Comparison of ENCODE assay signal across 11 cellular contexts in genomic region chr14:95620659-95621059, GRCh38.
DNase-seq lines count a peak whose midpoint lies in the region; ATAC-seq and TF ChIP-seq lines count a peak whose summit lies in the region.
"Had no signal": no experiment of that assay in that cellular context is flagged by ENCODE, and none has a peak within 500 bp of the region (broad histone marks: within the 10 kb centered on the region; RNA-seq: fewer than 3 reads in every experiment).

No MANE protein-coding gene starts in this region.

- peaks cover 5% of the 10 kb centered on the region for H3K27me3 Mint-ChIP-seq in activated CD4-positive, alpha-beta memory T cell treated with anti-CD3 and anti-CD28 coated beads, Interleukin-2, amount 10 ng/mL, durations not matched to agents 7 days and 5 days
- H3K27me3 Mint-ChIP-seq in stimulated activated naive B cell treated with anti-CD40 and anti-IgM and Interleukin-4, amounts not matched to agents 10 μg/mL and 1 μg/mL and 100 μg/mL, for 72 hours, result no peaks in the 10 kb centered on the region

- CTCF ChIA-PET in activated CD4-positive, alpha-beta memory T cell treated with anti-CD3 and anti-CD28 coated beads, Interleukin-2, amount 10 ng/mL, durations not matched to agents 7 days and 5 days (lab: Charles Lee), result no interaction called here

- peak overlapping the region; percentile 46 for H3K4me3 Mint-ChIP-seq in activated CD4-positive, alpha-beta memory T cell treated with anti-CD3 and anti-CD28 coated beads, Interleukin-2, amount 10 ng/mL, durations not matched to agents 7 days and 5 days
- peak overlapping the region; percentile 13 to 35 for H3K4me3 Mint-ChIP-seq in stimulated activated naive B cell treated with anti-CD40 and anti-IgM and Interleukin-4, amounts not matched to agents 10 μg/mL and 1 μg/mL and 100 μg/mL, for 72 hours

- no peaks in the 10 kb centered on the region for H3K9me3 Mint-ChIP-seq in activated CD4-positive, alpha-beta memory T cell treated with anti-CD3 and anti-CD28 coated beads, Interleukin-2, amount 10 ng/mL, durations not matched to agents 7 days and 5 days
- peaks cover 11 to 14% of the 10 kb centered on the region in 2 donors for H3K9me3 Mint-ChIP-seq in stimulated activated naive B cell treated with anti-CD40 and anti-IgM and Interleukin-4, amounts not matched to agents 10 μg/mL and 1 μg/mL and 100 μg/mL, for 72 hours

- WGBS in heart right ventricle, 2 donors, result 77 to 78% methylated on average over 16 of the region's 16 CpGs

- intact Hi-C loops in left ventricle myocardium inferior (cut with micrococcal nuclease), result no loop called here
- intact Hi-C loops in heart right ventricle (cut with DNase I), result no loop called here
- intact Hi-C loops in vagina (cut with DNase I), result no loop called here

- H3K9me3 ChIP-seq in left ventricle myocardium inferior (replicated peaks) (peaks cover 4% of the 10 kb centered on the region), heart right ventricle (peaks cover 0 to 6% (median 0%) of the 10 kb centered on the region in 11 donors), vagina (no peaks in the 10 kb centered on the region)

- no peak overlapping the region for H3K27ac ChIP-seq in left ventricle myocardium inferior (replicated peaks)
- H3K27ac ChIP-seq in heart right ventricle, result no peak overlapping the region
- H3K27ac ChIP-seq in vagina, result no peak overlapping the region

- POLR2A ChIA-PET in activated CD4-positive, alpha-beta memory T cell treated with anti-CD3 and anti-CD28 coated beads, Interleukin-2, amount 10 ng/mL, durations not matched to agents 7 days and 5 days (lab: Charles Lee), result no interaction called here

- H3K36me3 Mint-ChIP-seq in activated CD4-positive, alpha-beta memory T cell treated with anti-CD3 and anti-CD28 coated beads, Interleukin-2, amount 10 ng/mL, durations not matched to agents 7 days and 5 days (ENCODE audit: low read depth), result no peaks in the 10 kb centered on the region
- H3K36me3 Mint-ChIP-seq in stimulated activated naive B cell treated with anti-CD40 and anti-IgM and Interleukin-4, amounts not matched to agents 10 μg/mL and 1 μg/mL and 100 μg/mL, for 72 hours, result peaks cover 12 to 20% of the 10 kb centered on the region in 2 donors

- no peak for ATAC-seq in heart right ventricle
- ATAC-seq in stimulated activated naive B cell treated with anti-CD40 and anti-IgM and Interleukin-4, amounts not matched to agents 10 μg/mL and 1 μg/mL and 100 μg/mL, for 72 hours (replicated peaks), result no peak
- ATAC-seq: GM12878 had no signal

- peak overlapping the region; percentile 30 for H3K4me3 ChIP-seq in left ventricle myocardium inferior
- H3K4me3 ChIP-seq in heart right ventricle, result no peak overlapping the region
- H3K4me3 ChIP-seq in vagina, result no peak overlapping the region
- H3K4me3 ChIP-seq: GM12878 had no signal

- no peak for DNase-seq in left ventricle myocardium inferior
- DNase-seq in heart right ventricle, result no peak
- DNase-seq in NCI-H146 treated with DMSO at 0.1 percent for 48 hours (lab: John Stamatoyannopoulos, UW; ENCODE audit: unreplicated experiment), result peak; percentile 62
- DNase-seq in activated CD4-positive, alpha-beta memory T cell treated with anti-CD3 and anti-CD28 coated beads, Interleukin-2, amount 10 ng/mL, durations not matched to agents 7 days and 5 days, result no peak
- DNase-seq in stimulated activated naive B cell treated with anti-CD40 and anti-IgM and Interleukin-4, amounts not matched to agents 10 μg/mL and 1 μg/mL and 100 μg/mL, for 72 hours, result no peak
- no peak for DNase-seq in cerebellar nuclear complex (lab: John Stamatoyannopoulos, UW)
- no peak for DNase-seq in vagina (ENCODE audit: extremely low spot score in 2 of 2)
- no peak for DNase-seq in NCI-H1048 (lab: John Stamatoyannopoulos, UW)
- DNase-seq: AML-193, mesendoderm had no signal

- H3K27ac Mint-ChIP-seq in activated CD4-positive, alpha-beta memory T cell treated with anti-CD3 and anti-CD28 coated beads, Interleukin-2, amount 10 ng/mL, durations not matched to agents 7 days and 5 days, result peak overlapping the region; percentile 1
- H3K27ac Mint-ChIP-seq in stimulated activated naive B cell treated with anti-CD40 and anti-IgM and Interleukin-4, amounts not matched to agents 10 μg/mL and 1 μg/mL and 100 μg/mL, for 72 hours, result peak overlapping the region; percentile 68

- H3K4me1 Mint-ChIP-seq in activated CD4-positive, alpha-beta memory T cell treated with anti-CD3 and anti-CD28 coated beads, Interleukin-2, amount 10 ng/mL, durations not matched to agents 7 days and 5 days, result no peaks in the 10 kb centered on the region
- H3K4me1 Mint-ChIP-seq in stimulated activated naive B cell treated with anti-CD40 and anti-IgM and Interleukin-4, amounts not matched to agents 10 μg/mL and 1 μg/mL and 100 μg/mL, for 72 hours, result peaks cover 16 to 17% of the 10 kb centered on the region in 2 donors

- TF ChIP-seq POLR2A in vagina (IDR thresholded peaks at IDR 0.05), result no peak

- H3K27me3 ChIP-seq in left ventricle myocardium inferior (ENCODE audit: low read depth) (peaks cover 58% of the 10 kb centered on the region), heart right ventricle (peaks cover 0 to 23% (median 5%) of the 10 kb centered on the region in 7 donors), vagina (no peaks in the 10 kb centered on the region)

- H3K4me1 ChIP-seq in left ventricle myocardium inferior (no peaks in the 10 kb centered on the region), heart right ventricle (no peaks in the 10 kb centered on the region), vagina (no peaks in the 10 kb centered on the region)

- H3K36me3 ChIP-seq in left ventricle myocardium inferior (no peaks in the 10 kb centered on the region), heart right ventricle (no peaks in the 10 kb centered on the region), vagina (no peaks in the 10 kb centered on the region)

- TF ChIP-seq CTCF in left ventricle myocardium inferior (IDR thresholded peaks at IDR 0.05; ENCODE audit: borderline replicate concordance), result no peak
- no peak for TF ChIP-seq CTCF in heart right ventricle (IDR thresholded peaks at IDR 0.05)
- no peak for TF ChIP-seq CTCF in vagina (IDR thresholded peaks at IDR 0.05)
